ENCODE assay signal across 18 cellular contexts in the genomic region with DNA sequence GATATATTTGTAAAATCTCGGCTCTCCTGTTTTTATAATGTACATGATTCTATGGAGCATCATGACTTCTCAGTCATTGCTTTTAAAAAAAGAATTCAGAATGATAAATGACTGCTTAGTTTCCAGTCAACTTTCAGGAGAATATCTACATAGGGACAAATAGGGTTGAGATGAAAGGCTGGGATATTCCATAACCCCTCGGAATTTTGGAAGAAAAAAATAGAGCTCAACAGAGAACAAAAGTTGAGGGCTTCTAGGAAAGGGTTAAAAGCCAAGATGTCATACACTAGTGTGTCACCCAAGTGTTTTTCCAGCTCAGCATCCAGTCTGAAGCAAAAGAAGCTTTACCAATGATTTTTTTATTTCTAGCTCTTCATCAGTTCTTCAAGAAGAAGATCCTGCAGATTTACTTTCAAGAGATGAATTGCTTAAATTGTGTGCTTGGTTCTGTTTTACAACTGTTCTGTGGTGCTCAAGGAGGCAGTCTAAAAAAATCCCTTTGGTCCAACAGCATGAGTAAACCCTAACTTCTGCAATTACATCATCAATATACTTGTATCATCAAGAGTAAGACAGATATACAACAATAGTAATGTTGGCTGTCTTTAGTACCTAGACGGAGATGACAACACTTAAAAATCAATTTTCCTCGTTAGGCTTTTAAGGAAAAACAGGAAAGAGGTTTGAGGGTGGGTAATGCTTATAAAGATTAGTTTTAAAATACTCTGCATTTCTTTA. TPM values are rescaled to one million over a fixed set of nuclear protein-coding genes. Genes with fewer than 3 reads are reported as not detected.
A peak's percentile ranks its signal among the peaks of the same experiment; 100 is the strongest.
DNase-seq lines count a peak whose midpoint lies in the region; ATAC-seq and TF ChIP-seq lines count a peak whose summit lies in the region.
"Had no signal": no experiment of that assay in that cellular context is flagged by ENCODE, and none has a peak within 500 bp of the region (broad histone marks: within the 10 kb centered on the region; RNA-seq: fewer than 3 reads in every experiment).

No MANE protein-coding gene starts in this region.

- no peak for TF ChIP-seq EP300 in suprapubic skin (IDR thresholded peaks at IDR 0.05)

- peaks cover 46% of the 10 kb centered on the region for H3K27me3 Mint-ChIP-seq in nephron (ENCODE audit: low read depth)

- intact Hi-C loops in dorsolateral prefrontal cortex (cut with DNase I): loop anchor here in 1 of 2 donors (5.0 to 10.0 kb wide), 2 partner anchors 986 to 1218 kb away; a partner anchor contains a TSS

- no peak for TF ChIP-seq POLR2A in suprapubic skin (IDR thresholded peaks at IDR 0.05)

- ATAC-seq in GM21717 (IDR thresholded peaks at IDR 0.05; ENCODE audit: unreplicated experiment) (no peak), HG02571 (IDR thresholded peaks at IDR 0.05; ENCODE audit: unreplicated experiment) (no peak)
- ATAC-seq: activated CD8-positive, alpha-beta T cell treated with anti-CD3 and anti-CD28 coated beads for 36 hours; HCT116 had no signal

- H3K4me1 ChIP-seq in suprapubic skin: no peaks in the 10 kb centered on the region

- no peaks in the 10 kb centered on the region for H3K9me3 Mint-ChIP-seq in nephron
- H3K9me3 Mint-ChIP-seq: activated CD8-positive, alpha-beta T cell treated with anti-CD3 and anti-CD28 coated beads for 36 hours; activated T-helper 1 cell treated with anti-CD3 and anti-CD28 coated beads, Interleukin-12 subunit alpha, Interleukin-12 subunit beta, Interleukin-2, Interleukin-4 antibody, amounts not matched to agents 30 ng/mL and 10 ng/mL and 1 ng/mL, durations not matched to agents 14 hours and 24 hours and 36 hours had no signal

- H3K4me3 ChIP-seq in dorsolateral prefrontal cortex (peak overlapping the region in 58 of 59 donors; percentile 13 to 72 (median 52)), suprapubic skin (peak overlapping the region; percentile 32)

- DNase-seq in KG1 (lab: John Stamatoyannopoulos, UW): peak; percentile 34
- DNase-seq in dorsolateral prefrontal cortex: no peak
- no peak for DNase-seq in suprapubic skin (ENCODE audit: low spot score in 2 of 2)
- DNase-seq in activated CD4-positive, alpha-beta T cell treated with anti-CD3 and anti-CD28 coated beads for 48 hours: no peak
- DNase-seq: activated CD8-positive, alpha-beta T cell treated with anti-CD3 and anti-CD28 coated beads for 36 hours; foreskin fibroblast; mesenchymal stem cell; NCI-H2029; OCI-M1; stimulated activated CD4-positive, alpha-beta T cell treated with anti-CD3 and anti-CD28 coated beads, Interleukin-4, amount 100 ng/mL, for 4 hours had no signal

- no peaks in the 10 kb centered on the region for H3K36me3 ChIP-seq in suprapubic skin
- H3K36me3 ChIP-seq: neutrophil, tibial nerve had no signal

- no peak for TF ChIP-seq CTCF in dorsolateral prefrontal cortex (IDR thresholded peaks at IDR 0.05 in 54 of 56, conservative IDR thresholded peaks at IDR 0.05 in 2 of 56; ENCODE audit: low read depth in 1 of 56, partially characterized antibody in 56 of 56)
- no peak for TF ChIP-seq CTCF in nephron (IDR thresholded peaks at IDR 0.05; ENCODE audit: unreplicated experiment in 3 of 3)
- TF ChIP-seq CTCF in suprapubic skin (IDR thresholded peaks at IDR 0.05): no peak

- H3K27ac ChIP-seq in dorsolateral prefrontal cortex: peak overlapping the region in 35 of 59 donors; percentile 8 to 84 (median 72)
- H3K27ac ChIP-seq in suprapubic skin: no peak overlapping the region
- H3K27ac ChIP-seq: neutrophil, tibial nerve, VCaP had no signal

- 55% methylated on average over 4 of the region's 4 CpGs for WGBS in suprapubic skin

- no peaks in the 10 kb centered on the region for H3K9me3 ChIP-seq in suprapubic skin
- H3K9me3 ChIP-seq: neutrophil, tibial nerve had no signal

- H3K27ac Mint-ChIP-seq in nephron: peak overlapping the region; percentile 21 to 82 (median 45)
- H3K27ac Mint-ChIP-seq: activated CD8-positive, alpha-beta T cell treated with anti-CD3 and anti-CD28 coated beads for 36 hours; activated T-helper 1 cell treated with anti-CD3 and anti-CD28 coated beads, Interleukin-12 subunit alpha, Interleukin-12 subunit beta, Interleukin-2, Interleukin-4 antibody, amounts not matched to agents 30 ng/mL and 10 ng/mL and 1 ng/mL, durations not matched to agents 14 hours and 24 hours and 36 hours had no signal

- peaks cover 0 to 44% (median 0%) of the 10 kb centered on the region in 45 donors for H3K27me3 ChIP-seq in dorsolateral prefrontal cortex
- H3K27me3 ChIP-seq in suprapubic skin: no peaks in the 10 kb centered on the region

- H3K4me1 Mint-ChIP-seq in nephron: peaks cover 26% of the 10 kb centered on the region

- H3K4me3 Mint-ChIP-seq in nephron: peak overlapping the region; percentile 84 to 92 (median 87)
- H3K4me3 Mint-ChIP-seq: activated CD8-positive, alpha-beta T cell treated with anti-CD3 and anti-CD28 coated beads for 36 hours; activated T-helper 1 cell treated with anti-CD3 and anti-CD28 coated beads, Interleukin-12 subunit alpha, Interleukin-12 subunit beta, Interleukin-2, Interleukin-4 antibody, amounts not matched to agents 30 ng/mL and 10 ng/mL and 1 ng/mL, durations not matched to agents 14 hours and 24 hours and 36 hours had no signal

- no peaks in the 10 kb centered on the region for H3K36me3 Mint-ChIP-seq in nephron (ENCODE audit: low read depth)

RNA-seq across cellular contexts. Expression of a gene that starts 1.0 kb away (rescaled TPM):
- total RNA-seq in dorsolateral prefrontal cortex: 10 to 100 TPM; 10.9 to 71.3 (median 44.3) TPM
- total RNA-seq in suprapubic skin: under 1 TPM; 0.04 to 0.24 (median 0.22) TPM
- total RNA-seq: activated CD8-positive, alpha-beta T cell treated with anti-CD3 and anti-CD28 coated beads for 36 hours; activated T-helper 1 cell treated with anti-CD3 and anti-CD28 coated beads, Interleukin-12 subunit alpha, Interleukin-12 subunit beta, Interleukin-2, Interleukin-4 antibody, amounts not matched to agents 30 ng/mL and 10 ng/mL and 1 ng/mL, durations not matched to agents 14 hours and 24 hours and 36 hours had no signal

Comparison
In these comparisons a context has a peak if more than half of its experiments do, and no peak if none do; other contexts are left out.
1. RNA of a gene that starts 1.0 kb away (total RNA-seq): 10.9 to 71.3 TPM in dorsolateral prefrontal cortex; 0.04 to 0.24 TPM in suprapubic skin; every median in the first group is over 4 times any median in the second.